Comparison of ENCODE assay signal across 35 cellular contexts in genomic region chr2:40085786-40086185, GRCh38.
DNase-seq lines count a peak whose midpoint lies in the region; ATAC-seq and TF ChIP-seq lines count a peak whose summit lies in the region.
"Had no signal": no experiment of that assay in that cellular context is flagged by ENCODE, and none has a peak within 500 bp of the region (broad histone marks: within the 10 kb centered on the region; RNA-seq: fewer than 3 reads in every experiment).

No MANE protein-coding gene starts in this region.

- H3K9me2 ChIP-seq in Karpas-422 (replicated peaks; ENCODE audit: insufficient read depth, low read length), result no peaks in the 10 kb centered on the region

- TF ChIP-seq RAD21 in IMR-90 (IDR thresholded peaks at IDR 0.05; ENCODE audit: low read length), result no peak

- no peak overlapping the region for H3K27ac ChIP-seq in IMR-90 (ENCODE audit: insufficient read depth, low read length)
- peak overlapping the region; percentile 67 for H3K27ac ChIP-seq in SJSA1
- peak overlapping the region; percentile 50 for H3K27ac ChIP-seq in osteoblast (ENCODE audit: low read depth, low read length)
- H3K27ac ChIP-seq in Karpas-422 (ENCODE audit: low read length), result no peak overlapping the region
- H3K27ac ChIP-seq: 22Rv1; A549; BLaER1; BLaER1 treated with 17β-estradiol and CSF1 and Interleukin-3, amounts not matched to agents 10 nM and 100 nM; C4-2B had no signal

- H3K79me2 ChIP-seq in osteoblast (ENCODE audit: insufficient read depth, low read length), result no peaks in the 10 kb centered on the region
- no peaks in the 10 kb centered on the region for H3K79me2 ChIP-seq in Karpas-422 (ENCODE audit: low read length)

- H2AFZ ChIP-seq in IMR-90 (replicated peaks; ENCODE audit: low read length, poor library complexity) (no peak overlapping the region), osteoblast (ENCODE audit: low read length) (no peak overlapping the region), Karpas-422 (ENCODE audit: low read length) (no peak overlapping the region)

- no peaks in the 10 kb centered on the region for H3K36me3 Mint-ChIP-seq in activated T-cell treated with anti-CD3 and anti-CD28 coated beads, Interleukin-2, amount 50 U/mL, for 72 hours (ENCODE audit: insufficient read depth in 2 of 2)
- H3K36me3 Mint-ChIP-seq in progenitor cell of endocrine pancreas (ENCODE audit: insufficient read depth), result no peaks in the 10 kb centered on the region
- H3K36me3 Mint-ChIP-seq: CD14-positive monocyte; CD4-positive, alpha-beta memory T cell; CD4-positive, CD25-positive, alpha-beta regulatory T cell; CD8-positive, alpha-beta memory T cell; CD8-positive, alpha-beta T cell had no signal

- H3K27me3 Mint-ChIP-seq in activated T-cell treated with anti-CD3 and anti-CD28 coated beads, Interleukin-2, amount 50 U/mL, for 72 hours (ENCODE audit: low read depth), result no peaks in the 10 kb centered on the region
- H3K27me3 Mint-ChIP-seq in progenitor cell of endocrine pancreas, result peaks cover 3% of the 10 kb centered on the region
- H3K27me3 Mint-ChIP-seq: B cell; CD4-positive, alpha-beta memory T cell; CD4-positive, alpha-beta T cell; CD4-positive, CD25-positive, alpha-beta regulatory T cell; CD8-positive, alpha-beta memory T cell had no signal

- no peak for TF ChIP-seq POLR2A in IMR-90 (IDR thresholded peaks at IDR 0.05; ENCODE audit: low read depth, low read length)

- no CpG with 5 or more reads among the region's 2 CpGs for WGBS in IMR-90 (ENCODE audit: extremely low coverage in 2 of 2, insufficient read length in 1 of 2), 2 experiments

- no peak overlapping the region for H2BK20ac ChIP-seq in IMR-90 (ENCODE audit: low read depth, low read length)

- H2BK120ac ChIP-seq in IMR-90 (ENCODE audit: low read depth, low read length), result no peak overlapping the region

- H4K20me1 ChIP-seq in IMR-90 (ENCODE audit: insufficient read depth, low read length) (no peaks in the 10 kb centered on the region), osteoblast (ENCODE audit: insufficient read depth, low read length) (no peaks in the 10 kb centered on the region), Karpas-422 (ENCODE audit: insufficient read depth, low read depth, low read length) (no peaks in the 10 kb centered on the region)
- H4K20me1 ChIP-seq: BLaER1; BLaER1 treated with 17β-estradiol and CSF1 and Interleukin-3, amounts not matched to agents 10 nM and 100 nM had no signal

- peak overlapping the region; percentile 3 for H2BK5ac ChIP-seq in IMR-90 (ENCODE audit: low read depth, low read length, poor library complexity, severe bottlenecking)

- H3K4me3 ChIP-seq in IMR-90 (ENCODE audit: insufficient read depth, low read depth, low read length) (no peak overlapping the region), SJSA1 (no peak overlapping the region), osteoblast (ENCODE audit: insufficient read depth, low read length) (no peak overlapping the region), Karpas-422 (ENCODE audit: low read length) (no peak overlapping the region)
- H3K4me3 ChIP-seq: A549; BLaER1; BLaER1 treated with 17β-estradiol and CSF1 and Interleukin-3, amounts not matched to agents 10 nM and 100 nM had no signal

- no peak overlapping the region for H3K4ac ChIP-seq in IMR-90 (ENCODE audit: low read depth, low read length)

- H4K5ac ChIP-seq in IMR-90 (ENCODE audit: low read depth, low read length), result peak overlapping the region; percentile 4; the same call in 1 of the 2 replicates

- H3K36me3 ChIP-seq in IMR-90 (ENCODE audit: control insufficient read depth, insufficient read depth, low read length), result no peaks in the 10 kb centered on the region
- no peaks in the 10 kb centered on the region for H3K36me3 ChIP-seq in SJSA1
- no peaks in the 10 kb centered on the region for H3K36me3 ChIP-seq in osteoblast (ENCODE audit: insufficient read depth, low read length)
- H3K36me3 ChIP-seq in Karpas-422 (ENCODE audit: insufficient read depth, low read length), result no peaks in the 10 kb centered on the region
- H3K36me3 ChIP-seq: BE2C; BLaER1; BLaER1 treated with 17β-estradiol and CSF1 and Interleukin-3, amounts not matched to agents 10 nM and 100 nM had no signal

- peaks cover 2 to 6% of the 10 kb centered on the region in 2 donors for H3K9me3 Mint-ChIP-seq in activated T-cell treated with anti-CD3 and anti-CD28 coated beads, Interleukin-2, amount 50 U/mL, for 72 hours
- peaks cover 8% of the 10 kb centered on the region for H3K9me3 Mint-ChIP-seq in progenitor cell of endocrine pancreas (ENCODE audit: low read depth)

- POLR2A ChIA-PET in IMR-90 (lab: Charles Lee; ENCODE audit: unreplicated experiment), result interaction anchor here (1.0 kb wide), 1 partner anchor 51 kb away, joined by 3 read pairs; no protein-coding TSS in a partner anchor

- H3K14ac ChIP-seq in IMR-90 (replicated peaks; ENCODE audit: low read depth, low read length), result no peak overlapping the region

- dilution Hi-C loops in IMR-90 (cut with HindIII; ENCODE audit: low sequenced_read_pairs, unreplicated experiment), result no loop called here

- BruUV-seq in IMR-90 (replicated peaks; lab: Mats Ljungman, UMichigan), result no TSS peak

- CTCF ChIA-PET in IMR-90 (lab: Yijun Ruan, JAX), result interaction anchor here (1.7 kb wide), 1 partner anchor 25 kb away, joined by 4 read pairs; no protein-coding TSS in a partner anchor

- H3K4me2 ChIP-seq in IMR-90 (ENCODE audit: low read depth, low read length), result no peak overlapping the region
- no peak overlapping the region for H3K4me2 ChIP-seq in osteoblast (ENCODE audit: insufficient read depth, low read length)
- H3K4me2 ChIP-seq in Karpas-422 (ENCODE audit: low read depth, low read length, poor library complexity, severe bottlenecking), result no peak overlapping the region
- H3K4me2 ChIP-seq: A549; BLaER1; BLaER1 treated with 17β-estradiol and CSF1 and Interleukin-3, amounts not matched to agents 10 nM and 100 nM had no signal

- no peak for DNase-seq in activated T-cell treated with anti-CD3 and anti-CD28 coated beads, Interleukin-2, amount 50 U/mL, for 72 hours
- DNase-seq in activated T-cell treated with anti-CD3 and anti-CD28 coated beads, Interleukin-2, amount 50 U/mL, for 1 hour, result no peak
- DNase-seq in IMR-90, result no peak
- DNase-seq in SJSA1 (ENCODE audit: low read depth in 1 of 2, low spot score in 2 of 2), result peak; percentile 75 to 79
- DNase-seq in osteoblast (ENCODE audit: insufficient read length, low spot score, missing footprints), result no peak
- no peak for DNase-seq in progenitor cell of endocrine pancreas (ENCODE audit: low spot score, unreplicated experiment)
- DNase-seq in Karpas-422, result no peak
- no peak for DNase-seq in AG08395 (ENCODE audit: low spot score)
- DNase-seq: 8988T; ACHN; AML-193; BE2C; C1 segment of cervical spinal cord; Caco-2; Calu3; CD4-positive, alpha-beta memory T cell; CD4-positive, alpha-beta T cell; CD4-positive, CD25-positive, alpha-beta regulatory T cell; CD8-positive, alpha-beta memory T cell; CD8-positive, alpha-beta T cell; COR-L47; DMS 273 treated with DMSO at 0.1 percent for 48 hours; DMS153; DMS53; DMS79; DMS79 treated with DMSO at 0.1 percent for 48 hours; DND-41; EL had no signal

- H3K18ac ChIP-seq in IMR-90 (ENCODE audit: low read depth, low read length), result no peak overlapping the region; the same call in 1 of the 2 replicates

- no peaks in the 10 kb centered on the region for H3K9me1 ChIP-seq in IMR-90 (ENCODE audit: insufficient read depth, low read length)

- H3K9ac ChIP-seq in IMR-90 (ENCODE audit: low read depth, low read length) (no peak overlapping the region), Karpas-422 (ENCODE audit: low read length) (no peak overlapping the region)
- H3K9ac ChIP-seq: BLaER1; BLaER1 treated with 17β-estradiol and CSF1 and Interleukin-3, amounts not matched to agents 10 nM and 100 nM had no signal

- no peak overlapping the region for H2BK15ac ChIP-seq in IMR-90 (ENCODE audit: low read depth, low read length)

- no peak overlapping the region for H2AK5ac ChIP-seq in IMR-90 (ENCODE audit: low read depth, low read length)

- H3K9me3 ChIP-seq in IMR-90 (ENCODE audit: control insufficient read depth, insufficient read depth, low read length) (no peaks in the 10 kb centered on the region), SJSA1 (replicated peaks) (no peaks in the 10 kb centered on the region), osteoblast (ENCODE audit: low read depth, low read length) (no peaks in the 10 kb centered on the region), Karpas-422 (ENCODE audit: low read length) (no peaks in the 10 kb centered on the region)
- H3K9me3 ChIP-seq: A549, BE2C, Caco-2 had no signal

- H2AK9ac ChIP-seq in IMR-90 (replicated peaks; ENCODE audit: low read depth, low read length, poor library complexity), result no peak overlapping the region

- no peak overlapping the region for H3K4me3 Mint-ChIP-seq in activated T-cell treated with anti-CD3 and anti-CD28 coated beads, Interleukin-2, amount 50 U/mL, for 72 hours
- H3K4me3 Mint-ChIP-seq in progenitor cell of endocrine pancreas (ENCODE audit: low read depth), result no peak overlapping the region
- H3K4me3 Mint-ChIP-seq: B cell; CD14-positive monocyte; CD4-positive, alpha-beta memory T cell; CD4-positive, alpha-beta T cell; CD4-positive, CD25-positive, alpha-beta regulatory T cell; CD8-positive, alpha-beta memory T cell; CD8-positive, alpha-beta T cell had no signal

- H3K27ac Mint-ChIP-seq in activated T-cell treated with anti-CD3 and anti-CD28 coated beads, Interleukin-2, amount 50 U/mL, for 72 hours, result peak overlapping the region; percentile 38
- H3K27ac Mint-ChIP-seq in progenitor cell of endocrine pancreas, result no peak overlapping the region
- H3K27ac Mint-ChIP-seq: B cell; CD14-positive monocyte; CD4-positive, alpha-beta memory T cell; CD4-positive, alpha-beta T cell; CD4-positive, CD25-positive, alpha-beta regulatory T cell; CD8-positive, alpha-beta memory T cell; CD8-positive, alpha-beta T cell had no signal

- no peak overlapping the region for H3K56ac ChIP-seq in IMR-90 (ENCODE audit: extremely low read depth, insufficient read depth, low read length)

- H3K79me1 ChIP-seq in IMR-90 (ENCODE audit: low read depth in 1 of 2, low read length in 2 of 2), result no peaks in the 10 kb centered on the region

- H3K4me1 ChIP-seq in IMR-90 (ENCODE audit: control insufficient read depth, insufficient read depth, low read length) (no peaks in the 10 kb centered on the region; the same call in 1 of the 2 replicates), SJSA1 (replicated peaks) (peaks cover 16% of the 10 kb centered on the region), osteoblast (ENCODE audit: insufficient read depth, low read length) (peaks cover 16% of the 10 kb centered on the region), Karpas-422 (ENCODE audit: low read length) (no peaks in the 10 kb centered on the region)
- H3K4me1 ChIP-seq: A549; BE2C; BLaER1; BLaER1 treated with 17β-estradiol and CSF1 and Interleukin-3, amounts not matched to agents 10 nM and 100 nM; Caco-2 had no signal

- H4K8ac ChIP-seq in IMR-90 (ENCODE audit: low read depth in 2 of 2, low read length in 2 of 2), result no peak overlapping the region

- ATAC-seq in activated T-cell treated with anti-CD3 and anti-CD28 coated beads, Interleukin-2, amount 50 U/mL, for 72 hours (replicated peaks in 1 of 2), result no peak
- no peak for ATAC-seq in IMR-90 (ENCODE audit: low read depth)
- ATAC-seq: A549; CD8-positive, alpha-beta T cell had no signal

- intact Hi-C loops in IMR-90 (cut with micrococcal nuclease), result no loop called here

- H3K23ac ChIP-seq in IMR-90 (ENCODE audit: low read depth, low read length), result no peak overlapping the region

- H3K27me3 ChIP-seq in IMR-90 (ENCODE audit: control insufficient read depth, insufficient read depth, low read length), result no peaks in the 10 kb centered on the region
- H3K27me3 ChIP-seq in SJSA1 (replicated peaks), result no peaks in the 10 kb centered on the region
- H3K27me3 ChIP-seq in osteoblast (ENCODE audit: insufficient read depth, low read length), result no peaks in the 10 kb centered on the region
- H3K27me3 ChIP-seq in Karpas-422 (ENCODE audit: low read length), result no peaks in the 10 kb centered on the region
- H3K27me3 ChIP-seq: BE2C; BLaER1; BLaER1 treated with 17β-estradiol and CSF1 and Interleukin-3, amounts not matched to agents 10 nM and 100 nM had no signal

- no peaks in the 10 kb centered on the region for H3K4me1 Mint-ChIP-seq in activated T-cell treated with anti-CD3 and anti-CD28 coated beads, Interleukin-2, amount 50 U/mL, for 72 hours (ENCODE audit: low read depth)
- peaks cover 7% of the 10 kb centered on the region for H3K4me1 Mint-ChIP-seq in progenitor cell of endocrine pancreas (ENCODE audit: low read depth)
- H3K4me1 Mint-ChIP-seq: B cell; CD14-positive monocyte; CD4-positive, alpha-beta memory T cell; CD4-positive, CD25-positive, alpha-beta regulatory T cell; CD8-positive, alpha-beta memory T cell had no signal

- H4K91ac ChIP-seq in IMR-90 (ENCODE audit: insufficient read depth, low read depth, low read length), result no peak overlapping the region

- in situ Hi-C loops in IMR-90 (cut with MboI; ENCODE audit: low sequenced_read_pairs), result no loop called here

- TF ChIP-seq CTCF in IMR-90 (conservative IDR thresholded peaks at IDR 0.05; ENCODE audit: low read depth, low read length) (no peak), osteoblast (IDR thresholded peaks at IDR 0.05; ENCODE audit: extremely low read depth, low read depth, low read length) (no peak), progenitor cell of endocrine pancreas (IDR thresholded peaks at IDR 0.05; ENCODE audit: unreplicated experiment) (no peak)

Comparison
In these comparisons a context has a peak if more than half of its experiments do, and no peak if none do; other contexts are left out.
1. DNase-seq: peak in SJSA1 (2 of 2); none in activated T-cell treated with anti-CD3 and anti-CD28 coated beads, Interleukin-2, amount 50 U/mL, for 72 hours (0 of 2), activated T-cell treated with anti-CD3 and anti-CD28 coated beads, Interleukin-2, amount 50 U/mL, for 1 hour (single experiment), IMR-90 (single experiment), osteoblast (single experiment), progenitor cell of endocrine pancreas (single experiment), Karpas-422 (single experiment) and AG08395 (single experiment).
2. H3K27ac ChIP-seq: peak in SJSA1 (single experiment) and osteoblast (single experiment); none in IMR-90 (single experiment) and Karpas-422 (single experiment).